In the genomic region with DNA sequence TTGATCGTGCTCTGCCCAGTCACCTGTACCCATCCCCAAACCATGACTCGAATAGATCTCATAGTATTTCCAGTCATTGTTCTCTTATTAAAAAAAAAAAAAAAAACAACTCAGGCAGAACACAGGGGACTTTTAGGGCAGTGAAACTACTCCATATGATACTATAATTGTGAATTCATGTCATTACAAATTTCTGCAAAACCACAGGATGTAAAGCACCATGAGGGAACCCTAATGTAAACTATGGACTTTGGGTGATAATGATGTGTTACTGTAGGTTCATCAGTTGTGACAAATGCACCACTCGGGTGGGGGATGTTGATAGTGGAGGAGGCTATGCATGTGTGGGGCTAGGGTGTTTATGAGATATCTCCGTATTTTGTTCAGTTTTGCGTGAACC, we compare ENCODE assay signal across 27 cellular contexts.
"Had no signal": no experiment of that assay in that cellular context is flagged by ENCODE, and none has a peak within 500 bp of the region (broad histone marks: within the 10 kb centered on the region; RNA-seq: fewer than 3 reads in every experiment).

No MANE protein-coding gene starts in this region.

- H3K27me3 ChIP-seq: ascending aorta, cardiac muscle cell had no signal

- H3K4me3 Mint-ChIP-seq: activated CD8-positive, alpha-beta T cell treated with anti-CD3 and anti-CD28 coated beads for 36 hours; activated naive CD4-positive, alpha-beta T cell treated with anti-CD3 and anti-CD28 coated beads, Interleukin-2, amount 50 U/mL, for 24 hours; activated naive CD8-positive, alpha-beta T cell treated with anti-CD3 and anti-CD28 coated beads, Interleukin-2, amount 10 ng/mL, durations not matched to agents 7 days and 5 days; activated T-cell treated with anti-CD3 and anti-CD28 coated beads, Interleukin-2, amount 50 U/mL, for 72 hours; central memory CD8-positive, alpha-beta T cell; T-helper 1 cell treated with Interleukin-12 subunit alpha and Interleukin-12 subunit beta and Interleukin-4 antibody, amounts not matched to agents 30 μg/mL and 1 μg/mL, for 36 hours; T-helper 2 cell treated with Interferon-gamma antibody and Interleukin-4, amounts not matched to agents 5 μg/mL and 100 μg/mL, for 36 hours had no signal

- H3K27ac Mint-ChIP-seq: activated CD8-positive, alpha-beta T cell treated with anti-CD3 and anti-CD28 coated beads for 36 hours; activated naive CD4-positive, alpha-beta T cell treated with anti-CD3 and anti-CD28 coated beads, Interleukin-2, amount 50 U/mL, for 24 hours; activated naive CD8-positive, alpha-beta T cell treated with anti-CD3 and anti-CD28 coated beads, Interleukin-2, amount 10 ng/mL, durations not matched to agents 7 days and 5 days; activated T-cell treated with anti-CD3 and anti-CD28 coated beads, Interleukin-2, amount 50 U/mL, for 72 hours; activated T-helper 2 cell treated with anti-CD3 and anti-CD28 coated beads, Interferon-gamma antibody, Interleukin-2, Interleukin-4, amounts not matched to agents 10 μg/mL and 5 μg/mL and 100 μg/mL, durations not matched to agents 14 hours and 24 hours and 36 hours; T-helper 1 cell treated with Interleukin-12 subunit alpha and Interleukin-12 subunit beta and Interleukin-4 antibody, amounts not matched to agents 30 μg/mL and 1 μg/mL, for 36 hours; T-helper 2 cell treated with Interferon-gamma antibody and Interleukin-4, amounts not matched to agents 5 μg/mL and 100 μg/mL, for 36 hours had no signal

- H3K4me1 Mint-ChIP-seq: activated naive CD4-positive, alpha-beta T cell treated with anti-CD3 and anti-CD28 coated beads, Interleukin-2, amount 50 U/mL, for 24 hours; activated naive CD8-positive, alpha-beta T cell treated with anti-CD3 and anti-CD28 coated beads, Interleukin-2, amount 10 ng/mL, durations not matched to agents 7 days and 5 days; central memory CD8-positive, alpha-beta T cell had no signal

- H3K9me3 ChIP-seq: ascending aorta, SJCRH30 had no signal

- H3K27ac ChIP-seq: ascending aorta, cardiac muscle cell, SJCRH30, SK-N-MC had no signal

- H3K4me3 ChIP-seq: ascending aorta, cardiac muscle cell, SJCRH30, SK-N-MC had no signal

- H3K36me3 ChIP-seq: ascending aorta, cardiac muscle cell, SJCRH30 had no signal

- H3K27me3 Mint-ChIP-seq: activated CD8-positive, alpha-beta T cell treated with anti-CD3 and anti-CD28 coated beads for 36 hours; activated naive CD4-positive, alpha-beta T cell treated with anti-CD3 and anti-CD28 coated beads, Interleukin-2, amount 50 U/mL, for 24 hours; central memory CD8-positive, alpha-beta T cell had no signal

- H3K36me3 Mint-ChIP-seq: activated naive CD4-positive, alpha-beta T cell treated with anti-CD3 and anti-CD28 coated beads, Interleukin-2, amount 50 U/mL, for 24 hours; activated naive CD8-positive, alpha-beta T cell treated with anti-CD3 and anti-CD28 coated beads, Interleukin-2, amount 10 ng/mL, durations not matched to agents 7 days and 5 days had no signal

- H3K9me3 Mint-ChIP-seq: activated naive CD4-positive, alpha-beta T cell treated with anti-CD3 and anti-CD28 coated beads, Interleukin-2, amount 50 U/mL, for 24 hours; activated naive CD8-positive, alpha-beta T cell treated with anti-CD3 and anti-CD28 coated beads, Interleukin-2, amount 10 ng/mL, durations not matched to agents 7 days and 5 days; activated T-helper 2 cell treated with anti-CD3 and anti-CD28 coated beads, Interferon-gamma antibody, Interleukin-2, Interleukin-4, amounts not matched to agents 10 μg/mL and 5 μg/mL and 100 μg/mL, durations not matched to agents 14 hours and 24 hours and 36 hours; central memory CD8-positive, alpha-beta T cell; T-helper 1 cell treated with Interleukin-12 subunit alpha and Interleukin-12 subunit beta and Interleukin-4 antibody, amounts not matched to agents 30 μg/mL and 1 μg/mL, for 36 hours; T-helper 2 cell treated with Interferon-gamma antibody and Interleukin-4, amounts not matched to agents 5 μg/mL and 100 μg/mL, for 36 hours had no signal

- DNase-seq: activated CD4-positive, alpha-beta T cell treated with anti-CD3 and anti-CD28 coated beads for 48 hours; activated CD4-positive, alpha-beta T cell treated with anti-CD3 and anti-CD28 coated beads, Interleukin-2, amount 50 U/mL, for 4 hours; activated CD4-positive, CD25-positive, alpha-beta regulatory T cell treated with anti-CD3 and anti-CD28 coated beads, Interleukin-2, amount 50 U/mL, for 72 hours; activated CD8-positive, alpha-beta T cell treated with anti-CD3 and anti-CD28 coated beads for 36 hours; activated gamma-delta T cell; activated naive CD4-positive, alpha-beta T cell treated with Interleukin-2 at 50 U/mL for 16 hours; activated naive CD8-positive, alpha-beta T cell treated with anti-CD3 and anti-CD28 coated beads, Interleukin-2, amount 10 ng/mL, durations not matched to agents 7 days and 5 days; activated T-cell treated with anti-CD3 and anti-CD28 coated beads, Interleukin-2, amount 50 U/mL, for 1 hour; activated T-cell treated with anti-CD3 and anti-CD28 coated beads, Interleukin-2, amount 50 U/mL, for 72 hours; amygdala; Karpas-422; NCI-H1105; NCI-H1417 treated with DMSO at 0.1 percent for 48 hours; NCI-H2081; NCI-H226; NCI-H446 treated with DMSO at 0.1 percent for 48 hours; NCI-H524; SHP77; SJCRH30 had no signal

- H3K4me1 ChIP-seq: ascending aorta, SJCRH30 had no signal
